In the genomic region with DNA sequence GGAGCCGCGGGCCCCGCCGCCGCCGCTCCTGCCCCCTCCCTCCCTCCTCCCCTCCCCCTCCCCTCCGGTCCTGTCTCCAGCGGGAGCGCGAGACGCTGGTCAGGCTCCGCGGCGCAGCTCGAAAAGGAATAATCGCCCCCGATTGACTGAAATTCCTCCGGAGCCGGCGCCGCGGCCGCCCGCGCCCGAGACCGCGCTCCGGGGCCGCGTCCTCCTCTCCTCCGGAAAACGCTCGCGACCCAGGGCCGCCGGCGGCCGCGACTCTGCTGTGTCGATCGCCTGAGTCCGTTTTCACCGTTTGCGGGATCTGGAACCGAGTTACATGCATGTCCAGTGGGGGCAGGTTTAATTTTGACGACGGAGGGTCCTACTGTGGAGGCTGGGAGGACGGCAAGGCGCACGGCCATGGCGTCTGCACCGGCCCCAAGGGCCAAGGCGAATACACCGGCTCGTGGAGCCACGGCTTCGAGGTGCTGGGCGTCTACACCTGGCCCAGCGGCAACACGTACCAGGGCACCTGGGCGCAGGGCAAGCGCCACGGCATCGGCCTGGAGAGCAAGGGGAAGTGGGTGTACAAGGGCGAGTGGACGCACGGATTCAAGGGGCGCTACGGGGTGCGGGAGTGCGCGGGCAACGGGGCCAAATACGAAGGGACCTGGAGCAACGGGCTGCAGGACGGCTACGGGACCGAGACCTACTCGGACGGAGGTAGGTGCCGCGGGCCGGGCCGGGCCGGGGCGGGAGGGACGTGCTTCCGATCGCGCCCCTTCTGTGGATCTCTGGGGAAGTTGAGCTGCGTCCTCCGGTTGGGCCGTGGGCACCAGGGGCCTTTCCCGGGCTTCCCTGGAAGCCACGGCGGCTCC, we compare ENCODE assay signal across 1 cellular context.
A peak's percentile ranks its signal among the peaks of the same experiment; 100 is the strongest.
TF ChIP-seq lines count a peak whose summit lies in the region.

No MANE protein-coding gene starts in this region.

TF ChIP-seq in H1, 55 proteins besides CTCF, POLR2A, EP300 and RAD21 (continued from another document):
- TF ChIP-seq CBX5 (IDR thresholded peaks at IDR 0.05; ENCODE audit: low read depth, low read length), result no peak
- TF ChIP-seq HDAC2 (IDR thresholded peaks at IDR 0.05; ENCODE audit: borderline replicate concordance in 1 of 2, low read depth in 2 of 2, low read length in 2 of 2), result no peak
- TF ChIP-seq TAF1 (IDR thresholded peaks at IDR 0.05; ENCODE audit: low read depth, low read length), result 0 out of 2 replicates have a peak, but pooled peaks have one; percentile 12
- no peak for TF ChIP-seq NRF1 (IDR thresholded peaks at IDR 0.05; ENCODE audit: low read depth, low read length)
- TF ChIP-seq, protein P1, sequence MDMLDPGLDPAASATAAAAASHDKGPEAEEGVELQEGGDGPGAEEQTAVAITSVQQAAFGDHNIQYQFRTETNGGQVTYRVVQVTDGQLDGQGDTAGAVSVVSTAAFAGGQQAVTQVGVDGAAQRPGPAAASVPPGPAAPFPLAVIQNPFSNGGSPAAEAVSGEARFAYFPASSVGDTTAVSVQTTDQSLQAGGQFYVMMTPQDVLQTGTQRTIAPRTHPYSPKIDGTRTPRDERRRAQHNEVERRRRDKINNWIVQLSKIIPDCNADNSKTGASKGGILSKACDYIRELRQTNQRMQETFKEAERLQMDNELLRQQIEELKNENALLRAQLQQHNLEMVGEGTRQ (IDR thresholded peaks at IDR 0.05; ENCODE audit: low read length), result no peak
- TF ChIP-seq TBP (IDR thresholded peaks at IDR 0.05; ENCODE audit: low read depth, low read length), result no peak
- TF ChIP-seq SRF (IDR thresholded peaks at IDR 0.05; ENCODE audit: low read depth, low read length), result no peak
